Comparison of ENCODE assay signal across 26 cellular contexts in the genomic region with DNA sequence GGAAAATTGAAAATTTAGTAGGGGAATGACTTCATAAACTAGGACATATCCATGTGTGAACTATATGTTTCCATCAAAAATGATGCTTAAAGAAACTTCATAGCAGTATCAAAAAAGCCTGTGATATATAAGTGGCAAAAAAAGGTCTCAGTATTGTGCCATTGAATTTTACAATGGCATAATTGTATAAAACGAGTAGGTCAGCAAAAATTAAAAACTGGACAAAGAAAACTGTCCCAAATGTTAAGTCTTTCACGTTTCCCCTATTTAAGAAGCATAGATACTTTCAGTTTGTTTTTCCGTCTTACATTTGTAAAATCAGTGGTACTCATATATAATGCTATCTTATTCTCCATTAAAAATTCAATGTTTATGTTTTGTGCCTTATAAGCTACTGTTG. TPM values are rescaled to one million over a fixed set of nuclear protein-coding genes. Genes with fewer than 3 reads are reported as not detected.
DNase-seq lines count a peak whose midpoint lies in the region; ATAC-seq, FAIRE-seq and TF ChIP-seq lines count a peak whose summit lies in the region.
"Had no signal": no experiment of that assay in that cellular context is flagged by ENCODE, and none has a peak within 500 bp of the region (broad histone marks: within the 10 kb centered on the region; RNA-seq: fewer than 3 reads in every experiment).

No MANE protein-coding gene starts in this region.

- peak overlapping the region; percentile 85 for H2AFZ ChIP-seq in smooth muscle cell (ENCODE audit: low read depth)
- H2AFZ ChIP-seq: hepatocyte had no signal

- no peaks in the 10 kb centered on the region for H3F3A ChIP-seq in smooth muscle cell (ENCODE audit: low read depth)

- no peak for DNase-seq in D721Med (ENCODE audit: insufficient read length, low spot score)
- no peak for DNase-seq in adipocyte (ENCODE audit: low read depth)
- DNase-seq in smooth muscle cell (lab: John Stamatoyannopoulos, UW; ENCODE audit: unreplicated experiment), result no peak
- no peak for DNase-seq in NCI-H526 treated with DMSO at 0.1 percent for 48 hours (lab: John Stamatoyannopoulos, UW)
- no peak for DNase-seq in glomerular visceral epithelial cell (ENCODE audit: extremely low spot score)
- DNase-seq: activated CD4-positive, alpha-beta T cell treated with anti-CD3 and anti-CD28 coated beads, Interleukin-2, amount 50 U/mL, for 4 hours; activated CD8-positive, alpha-beta memory T cell treated with anti-CD3 and anti-CD28 coated beads, Interleukin-2, amount 50 U/mL, for 48 hours; activated effector memory CD4-positive, alpha-beta T cell treated with anti-CD3 and anti-CD28 coated beads, Interleukin-2, amount 50 U/mL, for 16 hours; activated naive CD8-positive, alpha-beta T cell treated with anti-CD3 and anti-CD28 coated beads, Interleukin-2, amount 50 U/mL, for 24 hours; DMS79 treated with DMSO at 0.1 percent for 48 hours; islet precursor cell; NCI-H1436 treated with DMSO at 0.1 percent for 48 hours; NCI-H526; nucleus accumbens; stimulated activated CD4-positive, alpha-beta T cell treated with anti-CD3 and anti-CD28 coated beads, Interleukin-15, amount 100 ng/mL, for 24 hours; T1000; uterus had no signal

- H3K4me3 ChIP-seq in adipocyte (ENCODE audit: low read length) (no peak overlapping the region), smooth muscle cell (peak overlapping the region; percentile 4)
- H3K4me3 ChIP-seq: breast epithelium, HAP-1, hepatocyte, lung, uterus had no signal

- H3K4me2 ChIP-seq in smooth muscle cell, result peak overlapping the region; percentile 68

- ATAC-seq in HG02840 (IDR thresholded peaks at IDR 0.05; ENCODE audit: low FRiP score, unreplicated experiment), result no peak
- ATAC-seq: activated naive CD8-positive, alpha-beta T cell treated with anti-CD3 and anti-CD28 coated beads, Interleukin-2, amount 50 U/mL, for 24 hours; WTC11 had no signal

- H3K27me3 ChIP-seq in adipocyte (replicated peaks; ENCODE audit: control insufficient read depth, insufficient read depth, low read length) (no peaks in the 10 kb centered on the region), smooth muscle cell (ENCODE audit: low read depth) (no peaks in the 10 kb centered on the region)
- H3K27me3 ChIP-seq: breast epithelium, hepatocyte, uterus had no signal

- H3K9me3 ChIP-seq in adipocyte (ENCODE audit: control insufficient read depth, low read length), result no peaks in the 10 kb centered on the region
- H3K9me3 ChIP-seq in smooth muscle cell (replicated peaks; ENCODE audit: low read depth), result no peaks in the 10 kb centered on the region
- H3K9me3 ChIP-seq: breast epithelium, uterus had no signal

- H3K36me3 ChIP-seq in adipocyte (ENCODE audit: control insufficient read depth, insufficient read depth, low read length, severe bottlenecking), result no peaks in the 10 kb centered on the region
- no peaks in the 10 kb centered on the region for H3K36me3 ChIP-seq in smooth muscle cell (ENCODE audit: low read depth)
- H3K36me3 ChIP-seq: breast epithelium, uterus had no signal

- peak overlapping the region; percentile 39 for H3K27ac ChIP-seq in smooth muscle cell (ENCODE audit: low read depth)
- H3K27ac ChIP-seq: epithelial cell of prostate, hepatocyte had no signal

- no peaks in the 10 kb centered on the region for H3K79me2 ChIP-seq in smooth muscle cell (ENCODE audit: low read depth)
- H3K79me2 ChIP-seq: hepatocyte had no signal

- H4K20me1 ChIP-seq in smooth muscle cell (ENCODE audit: low read depth), result no peaks in the 10 kb centered on the region

- H3K9ac ChIP-seq in adipocyte (ENCODE audit: low read length) (peak overlapping the region; percentile 19), smooth muscle cell (ENCODE audit: low read depth) (peak overlapping the region; percentile 38)

- FAIRE-seq in D721Med (lab: Jason Lieb, UNC), result peak; percentile 56
- FAIRE-seq in islet of Langerhans (lab: Jason Lieb, UNC), result peak; percentile 76
- FAIRE-seq: GM12891 had no signal

- TF ChIP-seq CTCF in D721Med (IDR thresholded peaks at IDR 0.05; ENCODE audit: insufficient read depth, missing control alignments), result no peak
- no peak for TF ChIP-seq CTCF in smooth muscle cell (IDR thresholded peaks at IDR 0.05; ENCODE audit: borderline replicate concordance, insufficient read depth, poor library complexity, severe bottlenecking)

- 73% methylated on average over 3 of the region's 3 CpGs for WGBS in smooth muscle cell (ENCODE audit: low lambda C conversion rate)

- H3K4me1 ChIP-seq in adipocyte (ENCODE audit: control insufficient read depth, insufficient read depth, low read length) (peaks cover 26% of the 10 kb centered on the region), smooth muscle cell (ENCODE audit: low read depth) (peaks cover 36% of the 10 kb centered on the region)
- H3K4me1 ChIP-seq: breast epithelium, uterus had no signal

RNA-seq across cellular contexts. Expression of gene LRRC8B, which starts 43.2 kb away (rescaled TPM):
- total RNA-seq in smooth muscle cell, result 3.9 and 4.6 TPM in 2 replicates
- polyA plus RNA-seq in smooth muscle cell, result 0.98 and 1.5 TPM in 2 replicates
